In genomic region chr2:28821295-28821958, GRCh38 we compare ENCODE assay signal across 8 cellular contexts. TPM values are rescaled to one million over a fixed set of nuclear protein-coding genes. Genes with fewer than 3 reads are reported as not detected.
A peak's percentile ranks its signal among the peaks of the same experiment; 100 is the strongest.
DNase-seq lines count a peak whose midpoint lies in the region; ATAC-seq and TF ChIP-seq lines count a peak whose summit lies in the region.

No MANE protein-coding gene starts in this region.

- no TSS peak for BruUV-seq in Caco-2 (replicated peaks; lab: Mats Ljungman, UMichigan)

- H3K79me2 ChIP-seq in neural cell (replicated peaks; ENCODE audit: insufficient read depth, low read length) = no peaks in the 10 kb centered on the region

- intact Hi-C loops in Caco-2 (cut with micrococcal nuclease; ENCODE audit: unreplicated experiment) (loop anchor here (1.0 to 2.0 kb wide), 3 partner anchors 73 to 376 kb away; partner anchors contain the start of gene WDR43), esophagus squamous epithelium (cut with DNase I) (no loop called here)

- CTCF ChIA-PET in Caco-2 (lab: Charles Lee) = interaction anchor here (0.6 kb wide), 1 partner anchor 155 kb away, joined by 3 read pairs; no protein-coding TSS in a partner anchor
- CTCF ChIA-PET in HEK293T (lab: Yijun Ruan, JAX) = no interaction called here

- no peak overlapping the region for H3K4me2 ChIP-seq in neural cell (ENCODE audit: low read length)

- TF ChIP-seq RAD21 in neural cell (conservative IDR thresholded peaks at IDR 0.05) = peak; percentile 77

- no peak overlapping the region for H3K27ac ChIP-seq in esophagus squamous epithelium
- no peak overlapping the region for H3K27ac ChIP-seq in neural cell (ENCODE audit: low read length)

- TF ChIP-seq EP300 in neural cell (conservative IDR thresholded peaks at IDR 0.05; ENCODE audit: poor library complexity, severe bottlenecking) = no peak

- POLR2A ChIA-PET in Caco-2 (lab: Charles Lee) = interaction anchor here (0.7 kb wide), 1 partner anchor 12 kb away, joined by 6 read pairs; no protein-coding TSS in a partner anchor
- POLR2A ChIA-PET in HEK293T (lab: Yijun Ruan, JAX) = interaction anchor here (0.8 kb wide), 1 partner anchor 262 kb away, joined by 3 read pairs; no protein-coding TSS in a partner anchor

- H3K9me2 ChIP-seq in neural cell (ENCODE audit: insufficient read depth, low read length) = no peaks in the 10 kb centered on the region

- H3K4me1 Mint-ChIP-seq in Caco-2 (ENCODE audit: low read depth, unreplicated experiment) = no peaks in the 10 kb centered on the region

- WGBS in esophagus squamous epithelium, 2 donors = 1 to 2% methylated on average over 4 to 8 of the region's 8 CpGs

- peak; percentile 69 to 87 for DNase-seq in Caco-2
- peak; percentile 62 for DNase-seq in HEK293T (ENCODE audit: extremely low spot score)
- peak; percentile 79 for DNase-seq in NCI-H82 (lab: John Stamatoyannopoulos, UW)
- peak; percentile 45 for DNase-seq in activated CD8-positive, alpha-beta memory T cell treated with anti-CD3 and anti-CD28 coated beads, Interleukin-2, amount 50 U/mL, for 4 hours
- no peak for DNase-seq in esophagus squamous epithelium (lab: John Stamatoyannopoulos, UW)
- DNase-seq in ureter (ENCODE audit: low spot score) = peak; percentile 61

- H3K36me3 ChIP-seq in Caco-2 (ENCODE audit: control insufficient read depth, insufficient read depth, low read length) (no peaks in the 10 kb centered on the region), esophagus squamous epithelium (no peaks in the 10 kb centered on the region), neural cell (ENCODE audit: insufficient read depth, low read length) (no peaks in the 10 kb centered on the region)

- H3K4me1 ChIP-seq in Caco-2 (no peaks in the 10 kb centered on the region), esophagus squamous epithelium (no peaks in the 10 kb centered on the region)

- H3K36me3 Mint-ChIP-seq in Caco-2 (ENCODE audit: insufficient read depth, unreplicated experiment) = peaks cover 5% of the 10 kb centered on the region

- ATAC-seq in GM21723 (IDR thresholded peaks at IDR 0.05; ENCODE audit: unreplicated experiment) = no peak

- no peak overlapping the region for H3K9ac ChIP-seq in neural cell (ENCODE audit: low read length)

- H3K27me3 ChIP-seq in Caco-2 (replicated peaks; ENCODE audit: control insufficient read depth, insufficient read depth, low read length) (no peaks in the 10 kb centered on the region), esophagus squamous epithelium (no peaks in the 10 kb centered on the region), neural cell (ENCODE audit: insufficient read depth, low read depth, low read length) (no peaks in the 10 kb centered on the region)

- no peaks in the 10 kb centered on the region for H3K9me3 ChIP-seq in Caco-2
- no peaks in the 10 kb centered on the region for H3K9me3 ChIP-seq in esophagus squamous epithelium
- no peaks in the 10 kb centered on the region for H3K9me3 ChIP-seq in neural cell (ENCODE audit: low read length)

- TF ChIP-seq CTCF in Caco-2 (IDR thresholded peaks at IDR 0.05; ENCODE audit: insufficient read depth in 1 of 2, low read depth in 1 of 2, low read length in 1 of 2, severe bottlenecking in 1 of 2, unreplicated experiment in 1 of 2) (peak; percentile 68 to 75), esophagus squamous epithelium (IDR thresholded peaks at IDR 0.05) (peak; percentile 59 to 78 (median 65)), neural cell (IDR thresholded peaks at IDR 0.05; ENCODE audit: poor library complexity, severe bottlenecking) (peak; percentile 79)

- H3K9me3 Mint-ChIP-seq in Caco-2 (ENCODE audit: unreplicated experiment) = no peaks in the 10 kb centered on the region

- H3F3A ChIP-seq in neural cell (ENCODE audit: insufficient read depth, low read length, poor library complexity, severe bottlenecking) = no peaks in the 10 kb centered on the region

- no peak for TF ChIP-seq POLR2A in esophagus squamous epithelium (IDR thresholded peaks at IDR 0.05)

- no peak overlapping the region for H3K4me3 ChIP-seq in Caco-2 (ENCODE audit: low read depth, low read length)
- H3K4me3 ChIP-seq in esophagus squamous epithelium = no peak overlapping the region
- H3K4me3 ChIP-seq in neural cell (ENCODE audit: low read length) = no peak overlapping the region

- H2AFZ ChIP-seq in neural cell (ENCODE audit: low read depth, low read length) = no peak overlapping the region

- no peaks in the 10 kb centered on the region for H3K27me3 Mint-ChIP-seq in Caco-2 (ENCODE audit: insufficient read depth, unreplicated experiment)

- H3K27ac Mint-ChIP-seq in Caco-2 (ENCODE audit: unreplicated experiment) = no peak overlapping the region

- no peak overlapping the region for H3K4me3 Mint-ChIP-seq in Caco-2 (ENCODE audit: unreplicated experiment)

- H4K20me1 ChIP-seq in neural cell (ENCODE audit: insufficient read depth) = no peaks in the 10 kb centered on the region

TF ChIP-seq in HEK293T, 16 proteins besides CTCF, POLR2A, EP300 and RAD21:
- TF ChIP-seq L3MBTL2 (conservative IDR thresholded peaks at IDR 0.05) = no peak
- TF ChIP-seq HDGF (IDR thresholded peaks at IDR 0.05; ENCODE audit: borderline replicate concordance) = no peak
- TF ChIP-seq, protein P1, sequence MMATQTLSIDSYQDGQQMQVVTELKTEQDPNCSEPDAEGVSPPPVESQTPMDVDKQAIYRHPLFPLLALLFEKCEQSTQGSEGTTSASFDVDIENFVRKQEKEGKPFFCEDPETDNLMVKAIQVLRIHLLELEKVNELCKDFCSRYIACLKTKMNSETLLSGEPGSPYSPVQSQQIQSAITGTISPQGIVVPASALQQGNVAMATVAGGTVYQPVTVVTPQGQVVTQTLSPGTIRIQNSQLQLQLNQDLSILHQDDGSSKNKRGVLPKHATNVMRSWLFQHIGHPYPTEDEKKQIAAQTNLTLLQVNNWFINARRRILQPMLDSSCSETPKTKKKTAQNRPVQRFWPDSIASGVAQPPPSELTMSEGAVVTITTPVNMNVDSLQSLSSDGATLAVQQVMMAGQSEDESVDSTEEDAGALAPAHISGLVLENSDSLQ (IDR thresholded peaks at IDR 0.05) = no peak
- no peak for TF ChIP-seq SP1 (IDR thresholded peaks at IDR 0.05)
- TF ChIP-seq ELF4 (IDR thresholded peaks at IDR 0.05) = no peak
- TF ChIP-seq LEF1 (IDR thresholded peaks at IDR 0.05; ENCODE audit: borderline replicate concordance) = no peak
- TF ChIP-seq ARNT (IDR thresholded peaks at IDR 0.05) = no peak
- TF ChIP-seq CTBP1 (IDR thresholded peaks at IDR 0.05; ENCODE audit: borderline replicate concordance) = no peak
- TF ChIP-seq TARDBP (IDR thresholded peaks at IDR 0.05) = no peak
- no peak for TF ChIP-seq FOXM1 (IDR thresholded peaks at IDR 0.05; ENCODE audit: borderline replicate concordance)
- TF ChIP-seq NFRKB (IDR thresholded peaks at IDR 0.05) = no peak
- TF ChIP-seq ZNF384 (IDR thresholded peaks at IDR 0.05) = no peak
- no peak for TF ChIP-seq FOXA1 (IDR thresholded peaks at IDR 0.05)
- TF ChIP-seq BHLHE40 (IDR thresholded peaks at IDR 0.05; ENCODE audit: borderline replicate concordance) = no peak
- no peak for TF ChIP-seq FOXK2 (IDR thresholded peaks at IDR 0.05)
- TF ChIP-seq SUZ12 (IDR thresholded peaks at IDR 0.05) = no peak
TF ChIP-seq in HEK293T: peak in this region for 0.

TF ChIP-seq in neural cell, 6 proteins besides CTCF, POLR2A, EP300 and RAD21:
- TF ChIP-seq SMC3 (conservative IDR thresholded peaks at IDR 0.05; ENCODE audit: poor library complexity) (peak; percentile 73), POLR2AphosphoS5 (IDR thresholded peaks at IDR 0.05) (no peak)

RNA-seq across cellular contexts. Expression of gene SPDYA, which starts 10.8 kb away (rescaled TPM):
- total RNA-seq in Caco-2 (2022) (1.5 and 2.0 TPM in 2 replicates), esophagus squamous epithelium (1 to 10 TPM in 2 of 4 donors, under 1 TPM in 1, not detected in 1; 0.97 to 1.7 (median 1.4) TPM), ureter (2.5 TPM)
- 0.22 and 0.46 TPM in 2 replicates for polyA plus RNA-seq in neural cell
- polyA minus RNA-seq in neural cell = 1.2 and 1.4 TPM in 2 replicates

RNA-seq across cellular contexts. Expression of gene TRMT61B, which starts 48.7 kb away (rescaled TPM):
- total RNA-seq in Caco-2 (2022) = 19.9 and 20.0 TPM in 2 replicates
- total RNA-seq in esophagus squamous epithelium = 10 to 100 TPM in 1 of 4 donors, 1 to 10 TPM in 3; 7.1 to 12.8 (median 8.1) TPM
- polyA plus RNA-seq in neural cell = 30.8 and 35.1 TPM in 2 replicates
- polyA minus RNA-seq in neural cell = 26.5 and 28.0 TPM in 2 replicates
- 22.8 TPM for total RNA-seq in ureter
